ENCODE assay signal across 8 cellular contexts in genomic region chr17:11144358-11145233, GRCh38.
DNase-seq lines count a peak whose midpoint lies in the region; ATAC-seq and TF ChIP-seq lines count a peak whose summit lies in the region.

No MANE protein-coding gene starts in this region.

- no peak for DNase-seq in GM10266 (ENCODE audit: extremely low spot score)
- peak; percentile 35 for DNase-seq in MM.1S
- DNase-seq in chondrocyte (ENCODE audit: low spot score), result no peak
- DNase-seq in mucosa of gallbladder (ENCODE audit: low spot score), result peak; percentile 48
- no peak for DNase-seq in T-cell
- DNase-seq in CD8-positive, alpha-beta T cell, result no peak
- no peak for DNase-seq in GM20000 (ENCODE audit: low spot score)
- DNase-seq in ovary, result no peak

- H3K9me3 ChIP-seq in MM.1S (replicated peaks; ENCODE audit: insufficient read depth, low read length) (no peaks in the 10 kb centered on the region), ovary (no peaks in the 10 kb centered on the region)
- no peaks in the 10 kb centered on the region for H3K9me3 ChIP-seq in CD8-positive, alpha-beta T cell (ENCODE audit: low read length)

- H3K36me3 ChIP-seq in MM.1S (replicated peaks; ENCODE audit: insufficient read depth, low read length) (no peaks in the 10 kb centered on the region), ovary (no peaks in the 10 kb centered on the region)
- no peaks in the 10 kb centered on the region for H3K36me3 ChIP-seq in CD8-positive, alpha-beta T cell (ENCODE audit: insufficient read depth, low read length)

- H3K27me3 Mint-ChIP-seq in chondrocyte (ENCODE audit: low read depth) (no peaks in the 10 kb centered on the region), T-cell (peaks cover 0 to 8% of the 10 kb centered on the region in 2 donors)
- no peaks in the 10 kb centered on the region for H3K27me3 Mint-ChIP-seq in CD8-positive, alpha-beta T cell (ENCODE audit: low read depth)

- POLR2A ChIA-PET in T-cell (lab: Charles Lee), result no interaction called here
- POLR2A ChIA-PET in CD8-positive, alpha-beta T cell (lab: Charles Lee), result no interaction called here

- WGBS in ovary, 3 donors, result 44 to 49% (median 48%) methylated on average over 7 of the region's 7 CpGs

- H2AFZ ChIP-seq in MM.1S (ENCODE audit: low read length), result no peak overlapping the region

- no peaks in the 10 kb centered on the region for H3K27me3 ChIP-seq in MM.1S (replicated peaks; ENCODE audit: insufficient read depth, low read length)
- H3K27me3 ChIP-seq in CD8-positive, alpha-beta T cell (ENCODE audit: insufficient read depth, low read length), result no peaks in the 10 kb centered on the region
- no peaks in the 10 kb centered on the region for H3K27me3 ChIP-seq in ovary

- H3K9me2 ChIP-seq in MM.1S (replicated peaks; ENCODE audit: insufficient read depth, low read length), result no peaks in the 10 kb centered on the region

- H3K4me3 Mint-ChIP-seq in chondrocyte (ENCODE audit: unreplicated experiment) (no peak overlapping the region), T-cell (no peak overlapping the region)
- H3K4me3 Mint-ChIP-seq in CD8-positive, alpha-beta T cell, result no peak overlapping the region

- TF ChIP-seq CTCF in GM10266 (IDR thresholded peaks at IDR 0.05; ENCODE audit: control insufficient read depth, insufficient read depth, low read depth, missing control alignments), result peak; percentile 34
- TF ChIP-seq CTCF in MM.1S (IDR thresholded peaks at IDR 0.05; ENCODE audit: low read length), result peak; percentile 46
- TF ChIP-seq CTCF in chondrocyte (IDR thresholded peaks at IDR 0.05), result peak; percentile 77
- TF ChIP-seq CTCF in CD8-positive, alpha-beta T cell (IDR thresholded peaks at IDR 0.05), result no peak
- no peak for TF ChIP-seq CTCF in GM20000 (IDR thresholded peaks at IDR 0.05; ENCODE audit: extremely low read depth, missing control alignments)
- peak in 1 of 3 donors; percentile 15 for TF ChIP-seq CTCF in ovary (IDR thresholded peaks at IDR 0.05)

- TF ChIP-seq EP300 in ovary (IDR thresholded peaks at IDR 0.05), result no peak

- no peak overlapping the region for H3K9ac ChIP-seq in MM.1S (ENCODE audit: low read length)

- no peak for TF ChIP-seq POLR2A in ovary (IDR thresholded peaks at IDR 0.05)

- no peaks in the 10 kb centered on the region for H3F3A ChIP-seq in MM.1S (ENCODE audit: insufficient read depth, low read length)

- H3K36me3 Mint-ChIP-seq in chondrocyte (ENCODE audit: low read depth) (no peaks in the 10 kb centered on the region), T-cell (no peaks in the 10 kb centered on the region)
- H3K36me3 Mint-ChIP-seq in CD8-positive, alpha-beta T cell, result no peaks in the 10 kb centered on the region

- H3K4me1 ChIP-seq in MM.1S (ENCODE audit: low read length) (no peaks in the 10 kb centered on the region), ovary (ENCODE audit: insufficient read depth) (no peaks in the 10 kb centered on the region)
- no peaks in the 10 kb centered on the region for H3K4me1 ChIP-seq in CD8-positive, alpha-beta T cell (ENCODE audit: insufficient read depth, low read length)

- no peak overlapping the region for H3K27ac Mint-ChIP-seq in chondrocyte (ENCODE audit: unreplicated experiment)
- H3K27ac Mint-ChIP-seq in T-cell, result no peak overlapping the region
- no peak overlapping the region for H3K27ac Mint-ChIP-seq in CD8-positive, alpha-beta T cell

- no peaks in the 10 kb centered on the region for H3K9me3 Mint-ChIP-seq in chondrocyte (ENCODE audit: low read depth)
- peaks cover 6 to 14% (median 11%) of the 10 kb centered on the region in 3 donors for H3K9me3 Mint-ChIP-seq in T-cell
- peaks cover 3% of the 10 kb centered on the region for H3K9me3 Mint-ChIP-seq in CD8-positive, alpha-beta T cell

- H3K27ac ChIP-seq in MM.1S (ENCODE audit: low read length), result no peak overlapping the region
- no peak overlapping the region for H3K27ac ChIP-seq in CD8-positive, alpha-beta T cell (ENCODE audit: low read depth, low read length)
- no peak overlapping the region for H3K27ac ChIP-seq in ovary

- no peak overlapping the region for H3K4me2 ChIP-seq in MM.1S (ENCODE audit: low read depth, low read length)

- CTCF ChIA-PET in T-cell (lab: Charles Lee), result no interaction called here
- CTCF ChIA-PET in CD8-positive, alpha-beta T cell (lab: Charles Lee), result interaction anchor here (0.8 kb wide), 1 partner anchor 498 kb away, joined by 3 read pairs; no protein-coding TSS in a partner anchor

- no peaks in the 10 kb centered on the region for H3K4me1 Mint-ChIP-seq in chondrocyte (ENCODE audit: low read depth)
- no peaks in the 10 kb centered on the region for H3K4me1 Mint-ChIP-seq in T-cell
- H3K4me1 Mint-ChIP-seq in CD8-positive, alpha-beta T cell (ENCODE audit: low read depth), result no peaks in the 10 kb centered on the region

- intact Hi-C loops in CD8-positive, alpha-beta T cell (cut with DNase I, micrococcal nuclease), result no loop called here
- intact Hi-C loops in ovary (cut with DNase I), result no loop called here

- ATAC-seq in T-cell (replicated peaks in 1 of 4), result no peak
- ATAC-seq in CD8-positive, alpha-beta T cell, result no peak

- no peak overlapping the region for H3K4me3 ChIP-seq in MM.1S (ENCODE audit: low read length)
- no peak overlapping the region for H3K4me3 ChIP-seq in CD8-positive, alpha-beta T cell (ENCODE audit: low read depth, low read length)
- H3K4me3 ChIP-seq in ovary, result no peak overlapping the region

- no peaks in the 10 kb centered on the region for H3K79me2 ChIP-seq in MM.1S (ENCODE audit: low read length)

- no peaks in the 10 kb centered on the region for H4K20me1 ChIP-seq in MM.1S (ENCODE audit: insufficient read depth, low read length)

Comparison
In these comparisons a context has a peak if more than half of its experiments do, and no peak if none do; other contexts are left out.
1. DNase-seq: peak in MM.1S (single experiment) and mucosa of gallbladder (single experiment); none in GM10266 (single experiment), chondrocyte (single experiment), T-cell (0 of 34), CD8-positive, alpha-beta T cell (0 of 7), GM20000 (single experiment) and ovary (0 of 5).
2. CTCF ChIP-seq: peak in GM10266 (single experiment), MM.1S (single experiment) and chondrocyte (single experiment); none in CD8-positive, alpha-beta T cell (single experiment) and GM20000 (single experiment).